In the genomic region with DNA sequence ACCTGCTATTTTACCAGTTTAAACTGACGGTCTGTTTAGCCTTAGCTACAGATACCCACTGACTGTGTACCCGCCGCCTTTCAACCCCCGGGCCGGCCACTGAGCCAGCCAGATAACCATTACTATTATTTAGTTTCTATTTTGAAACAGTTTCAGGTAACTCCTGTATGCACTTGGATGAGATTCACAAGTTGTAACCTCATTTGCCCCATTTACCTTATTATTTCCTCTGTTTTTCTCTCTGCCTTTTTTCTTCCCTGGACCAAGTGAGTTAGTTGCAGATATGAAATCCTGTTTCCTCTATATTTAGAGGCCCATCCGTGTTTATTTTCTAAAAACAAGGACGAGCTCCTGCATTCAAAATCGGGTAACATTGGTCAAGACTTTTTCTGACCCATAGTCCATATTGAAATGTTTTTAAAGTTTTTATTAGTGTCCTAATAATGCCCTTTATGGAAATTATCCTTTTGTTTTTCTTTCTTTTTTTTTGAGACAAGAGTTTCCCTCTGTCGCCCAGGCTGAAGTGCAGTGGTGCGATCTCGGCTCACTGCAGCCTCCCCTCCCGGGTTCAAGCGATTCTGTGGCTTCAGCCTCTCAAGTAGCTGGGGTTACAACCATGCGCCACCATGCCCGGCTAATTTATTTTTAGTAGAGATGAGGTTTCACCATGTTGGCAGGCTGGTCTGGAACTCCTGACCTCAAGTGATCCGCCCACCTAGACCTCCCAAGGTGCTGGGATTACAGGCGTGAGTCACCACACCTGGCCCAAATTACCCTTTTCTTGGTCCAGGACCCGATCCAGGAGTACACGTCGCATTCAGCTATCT, we compare ENCODE assay signal across 8 cellular contexts. TPM values are rescaled to one million over a fixed set of nuclear protein-coding genes. Genes with fewer than 3 reads are reported as not detected.
DNase-seq lines count a peak whose midpoint lies in the region; ATAC-seq and TF ChIP-seq lines count a peak whose summit lies in the region.

No MANE protein-coding gene starts in this region.

- peaks cover 38% of the 10 kb centered on the region for H3K36me3 ChIP-seq in suprapubic skin

- H3K9me3 ChIP-seq in iPS-18c (ENCODE audit: control insufficient read depth, insufficient read depth, low read length) (no peaks in the 10 kb centered on the region), suprapubic skin (no peaks in the 10 kb centered on the region)

- no peaks in the 10 kb centered on the region for H3K27me3 Mint-ChIP-seq in activated CD4-positive, alpha-beta T cell treated with anti-CD3 and anti-CD28 coated beads, Interleukin-2, amount 10 ng/mL, durations not matched to agents 24 days and 14 days
- no peaks in the 10 kb centered on the region for H3K27me3 Mint-ChIP-seq in activated B cell treated with CpG ODN at 0.5 μM for 24 hours

- no peak for TF ChIP-seq CTCF in activated B cell treated with CpG ODN at 0.5 μM for 24 hours (IDR thresholded peaks at IDR 0.05)
- no peak for TF ChIP-seq CTCF in suprapubic skin (IDR thresholded peaks at IDR 0.05)

- peak overlapping the region; percentile 91 for H3K4me3 ChIP-seq in iPS-18c (ENCODE audit: insufficient read depth, low read depth, low read length)
- peak overlapping the region; percentile 78 for H3K4me3 ChIP-seq in suprapubic skin

- no peak for ATAC-seq in activated B cell treated with CpG ODN at 0.5 μM for 24 hours (ENCODE audit: low read depth)
- no peak for ATAC-seq in HG02938 (IDR thresholded peaks at IDR 0.05; ENCODE audit: unreplicated experiment)

- 35% methylated on average over 20 of the region's 20 CpGs for WGBS in suprapubic skin

- no peak for DNase-seq in activated CD4-positive, alpha-beta T cell treated with anti-CD3 and anti-CD28 coated beads, Interleukin-2, amount 10 ng/mL, durations not matched to agents 24 days and 14 days
- no peak for DNase-seq in activated CD4-positive, alpha-beta T cell treated with anti-CD3 and anti-CD28 coated beads, Interleukin-2, amount 50 U/mL, for 1 hour
- DNase-seq in activated B cell treated with CpG ODN at 0.5 μM for 24 hours: no peak
- no peak for DNase-seq in suprapubic skin (ENCODE audit: low spot score in 2 of 2)
- DNase-seq in DMS53 treated with DMSO at 0.1 percent for 48 hours (lab: John Stamatoyannopoulos, UW; ENCODE audit: unreplicated experiment): no peak
- DNase-seq in ACHN: no peak

- no peaks in the 10 kb centered on the region for H3K27me3 ChIP-seq in suprapubic skin

- POLR2A ChIA-PET in activated B cell treated with CpG ODN at 0.5 μM for 24 hours (lab: Charles Lee): interaction anchor here (0.6 to 3.3 kb wide), 20 partner anchors 9 to 1832 kb away, joined by 3 to 65 read pairs (median 10); partner anchors contain the start of genes ADISSP, ATRN, CDC25B and CENPB

- in situ Hi-C loops in ACHN (cut with HindIII; ENCODE audit: low pct_ligation_motif_present, low pct_unique_long_range_greater_than_20kb, low sequenced_read_pairs): no loop called here

- no peaks in the 10 kb centered on the region for H3K9me3 Mint-ChIP-seq in activated CD4-positive, alpha-beta T cell treated with anti-CD3 and anti-CD28 coated beads, Interleukin-2, amount 10 ng/mL, durations not matched to agents 24 days and 14 days
- H3K9me3 Mint-ChIP-seq in activated B cell treated with CpG ODN at 0.5 μM for 24 hours: no peaks in the 10 kb centered on the region

- H3K4me1 ChIP-seq in suprapubic skin: peaks cover 29% of the 10 kb centered on the region

- no peak for TF ChIP-seq EP300 in suprapubic skin (IDR thresholded peaks at IDR 0.05)

- intact Hi-C loops in activated CD4-positive, alpha-beta T cell treated with anti-CD3 and anti-CD28 coated beads, Interleukin-2, amount 10 ng/mL, durations not matched to agents 24 days and 14 days (cut with micrococcal nuclease): loop anchor here (1.0 to 5.0 kb wide), 7 partner anchors 10 to 69 kb away; partner anchors contain the start of genes ADISSP, CDC25B, CENPB and MAVS
- intact Hi-C loops in activated B cell treated with CpG ODN at 0.5 μM for 24 hours (cut with micrococcal nuclease): loop anchor here (1.0 to 2.0 kb wide), 12 partner anchors 10 to 264 kb away; partner anchors contain the start of genes CDC25B, CENPB, MAVS and PANK2

- peaks cover 11% of the 10 kb centered on the region for H3K36me3 Mint-ChIP-seq in activated CD4-positive, alpha-beta T cell treated with anti-CD3 and anti-CD28 coated beads, Interleukin-2, amount 10 ng/mL, durations not matched to agents 24 days and 14 days (ENCODE audit: low read depth)
- peaks cover 37% of the 10 kb centered on the region for H3K36me3 Mint-ChIP-seq in activated B cell treated with CpG ODN at 0.5 μM for 24 hours (ENCODE audit: low read depth)

- CTCF ChIA-PET in activated B cell treated with CpG ODN at 0.5 μM for 24 hours (lab: Charles Lee): interaction anchor here (1.0 to 3.7 kb wide), 13 partner anchors 21 to 264 kb away, joined by 3 to 33 read pairs (median 5); partner anchors contain the start of genes ADISSP, CDC25B and CENPB

- H3K27ac Mint-ChIP-seq in activated CD4-positive, alpha-beta T cell treated with anti-CD3 and anti-CD28 coated beads, Interleukin-2, amount 10 ng/mL, durations not matched to agents 24 days and 14 days: peak overlapping the region; percentile 94
- peak overlapping the region; percentile 97 for H3K27ac Mint-ChIP-seq in activated B cell treated with CpG ODN at 0.5 μM for 24 hours

- peaks cover 26% of the 10 kb centered on the region for H3K4me1 Mint-ChIP-seq in activated CD4-positive, alpha-beta T cell treated with anti-CD3 and anti-CD28 coated beads, Interleukin-2, amount 10 ng/mL, durations not matched to agents 24 days and 14 days
- peaks cover 22% of the 10 kb centered on the region for H3K4me1 Mint-ChIP-seq in activated B cell treated with CpG ODN at 0.5 μM for 24 hours

- H3K27ac ChIP-seq in suprapubic skin: peak overlapping the region; percentile 95

- H3K4me3 Mint-ChIP-seq in activated CD4-positive, alpha-beta T cell treated with anti-CD3 and anti-CD28 coated beads, Interleukin-2, amount 10 ng/mL, durations not matched to agents 24 days and 14 days: peak overlapping the region; percentile 94
- peak overlapping the region; percentile 92 for H3K4me3 Mint-ChIP-seq in activated B cell treated with CpG ODN at 0.5 μM for 24 hours

- no peak for TF ChIP-seq POLR2A in suprapubic skin (IDR thresholded peaks at IDR 0.05)

RNA-seq across cellular contexts. Expression of gene AP5S1, which starts 0.8 kb away (rescaled TPM):
- total RNA-seq in activated CD4-positive, alpha-beta T cell treated with anti-CD3 and anti-CD28 coated beads, Interleukin-2, amount 10 ng/mL, durations not matched to agents 24 days and 14 days: 13.0 and 13.5 TPM in 2 replicates
- total RNA-seq in activated B cell treated with CpG ODN at 0.5 μM for 24 hours (13.4 and 13.5 TPM in 2 replicates), suprapubic skin (10 to 100 TPM in 3 of 4 donors, 1 to 10 TPM in 1; 7.7 to 18.3 (median 14.3) TPM)

RNA-seq across cellular contexts. Expression of gene CDC25B, which starts 25.0 kb away (rescaled TPM):
- 70.7 and 75.5 TPM in 2 replicates for total RNA-seq in activated CD4-positive, alpha-beta T cell treated with anti-CD3 and anti-CD28 coated beads, Interleukin-2, amount 10 ng/mL, durations not matched to agents 24 days and 14 days
- total RNA-seq in activated B cell treated with CpG ODN at 0.5 μM for 24 hours (21.6 and 24.3 TPM in 2 replicates), suprapubic skin (10 to 100 TPM; 12.7 to 34.4 (median 23.3) TPM)

RNA-seq across cellular contexts. Expression of gene MAVS, which starts 25.5 kb away (rescaled TPM):
- 39.3 and 40.2 TPM in 2 replicates for total RNA-seq in activated CD4-positive, alpha-beta T cell treated with anti-CD3 and anti-CD28 coated beads, Interleukin-2, amount 10 ng/mL, durations not matched to agents 24 days and 14 days
- total RNA-seq in activated B cell treated with CpG ODN at 0.5 μM for 24 hours (33.5 and 39.7 TPM in 2 replicates), suprapubic skin (10 to 100 TPM; 29.1 to 50.0 (median 39.1) TPM)

RNA-seq across cellular contexts. Expression of gene CENPB, which starts 34.6 kb away (rescaled TPM):
- total RNA-seq in activated CD4-positive, alpha-beta T cell treated with anti-CD3 and anti-CD28 coated beads, Interleukin-2, amount 10 ng/mL, durations not matched to agents 24 days and 14 days: 72.8 and 74.4 TPM in 2 replicates
- total RNA-seq in activated B cell treated with CpG ODN at 0.5 μM for 24 hours (50.1 and 51.7 TPM in 2 replicates), suprapubic skin (10 to 100 TPM; 57.0 to 81.4 (median 66.4) TPM)

RNA-seq across cellular contexts. Expression of gene SPEF1, which starts 39.9 kb away (rescaled TPM):
- not detected in 2 replicates for total RNA-seq in activated CD4-positive, alpha-beta T cell treated with anti-CD3 and anti-CD28 coated beads, Interleukin-2, amount 10 ng/mL, durations not matched to agents 24 days and 14 days
- total RNA-seq in activated B cell treated with CpG ODN at 0.5 μM for 24 hours: not detected in 2 replicates
- total RNA-seq in suprapubic skin: not detected
